ENCODE assay signal across 13 cellular contexts in genomic region chr3:189797103-189797850, GRCh38.
"Had no signal": no experiment of that assay in that cellular context is flagged by ENCODE, and none has a peak within 500 bp of the region (broad histone marks: within the 10 kb centered on the region; RNA-seq: fewer than 3 reads in every experiment).

No MANE protein-coding gene starts in this region.

- DNase-seq: activated CD4-positive, alpha-beta T cell treated with anti-CD3 and anti-CD28 coated beads, Interleukin-2, amount 10 ng/mL, durations not matched to agents 24 days and 14 days; activated naive CD4-positive, alpha-beta T cell treated with anti-CD3 and anti-CD28 coated beads, Interleukin-2, amount 50 U/mL, for 16 hours; adrenal gland; caudate nucleus; colonic mucosa; effector CD8-positive, alpha-beta T cell; glutamatergic neuron; immature natural killer cell; left cardiac atrium; stimulated activated CD4-positive, alpha-beta T cell treated with anti-CD3 and anti-CD28 coated beads, Interleukin-4, amount 100 ng/mL, for 4 hours; stomach; T-helper 1 cell had no signal

- H3K27me3 ChIP-seq: adrenal gland, colonic mucosa, stomach had no signal

- H3K9me3 ChIP-seq: adrenal gland, colonic mucosa, stomach had no signal

- ATAC-seq: left cardiac atrium had no signal

- H3K27ac ChIP-seq: adrenal gland, colonic mucosa, stomach had no signal

- H3K4me1 ChIP-seq: adrenal gland, colonic mucosa, stomach had no signal

- H3K36me3 ChIP-seq: adrenal gland, colonic mucosa, stomach had no signal

- H3K4me3 ChIP-seq: adrenal gland, colonic mucosa, lung, stomach had no signal
